1 cellular context compared by ENCODE assay signal in the genomic region with DNA sequence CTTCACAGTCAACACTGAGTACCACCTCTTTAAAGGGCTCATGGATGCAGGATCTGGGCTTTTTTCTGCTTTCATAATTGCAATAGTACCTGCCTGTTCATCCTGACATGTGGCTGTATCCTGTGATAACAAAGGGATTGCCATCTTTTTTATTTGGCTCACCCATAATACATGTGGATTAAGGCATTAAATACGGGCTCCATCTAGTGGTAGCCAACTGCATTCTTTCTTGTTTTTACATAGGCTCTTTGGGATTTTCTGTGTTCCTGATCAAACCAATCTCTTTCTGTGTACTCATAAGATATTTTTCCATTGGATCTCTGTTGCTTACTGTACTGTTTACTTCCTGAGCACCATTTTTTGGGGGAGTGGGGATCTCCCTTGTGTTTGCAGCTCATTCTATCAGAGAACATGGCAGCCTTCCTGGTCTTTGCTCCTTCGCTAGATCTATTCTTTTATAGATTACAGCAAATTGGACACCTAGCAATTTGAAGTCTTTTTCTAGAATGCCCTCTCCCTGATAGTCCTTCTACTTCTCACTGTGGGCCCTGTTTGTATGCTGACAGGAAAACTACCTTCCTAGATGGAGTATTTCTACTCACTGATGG.
A peak's percentile ranks its signal among the peaks of the same experiment; 100 is the strongest.
TF ChIP-seq lines count a peak whose summit lies in the region.

No MANE protein-coding gene starts in this region.

TF ChIP-seq in HepG2, 621 proteins besides CTCF, POLR2A, EP300 and RAD21 (continued from another document):
- TF ChIP-seq STAG1 (CRISPR knock-in tag; IDR thresholded peaks at IDR 0.05): peak; percentile 50
- no peak for TF ChIP-seq MAZ (IDR thresholded peaks at IDR 0.05; ENCODE audit: borderline replicate concordance, low read depth, low read length)
- TF ChIP-seq MAZ (CRISPR knock-in tag; IDR thresholded peaks at IDR 0.05; ENCODE audit: low read depth): no peak
- TF ChIP-seq SP4 (CRISPR knock-in tag; IDR thresholded peaks at IDR 0.05): no peak
- no peak for TF ChIP-seq ZNF510 (CRISPR knock-in tag; IDR thresholded peaks at IDR 0.05; ENCODE audit: low read depth)
- no peak for TF ChIP-seq KDM3A (CRISPR knock-in tag; IDR thresholded peaks at IDR 0.05; ENCODE audit: low read depth)
- peak; percentile 33; the same call in 1 of the 2 replicates for TF ChIP-seq SMC3 (IDR thresholded peaks at IDR 0.05; ENCODE audit: low read length)
- TF ChIP-seq NFRKB (IDR thresholded peaks at IDR 0.05): no peak
- no peak for TF ChIP-seq ZEB1 (IDR thresholded peaks at IDR 0.05; ENCODE audit: insufficient replicate concordance, low read depth)
- no peak for TF ChIP-seq ISL2 (CRISPR knock-in tag; IDR thresholded peaks at IDR 0.05)
- no peak for TF ChIP-seq MZF1 (CRISPR knock-in tag; IDR thresholded peaks at IDR 0.05; ENCODE audit: borderline replicate concordance)
- no peak for TF ChIP-seq KMT2B (CRISPR knock-in tag; IDR thresholded peaks at IDR 0.05)
- TF ChIP-seq AGO1 (IDR thresholded peaks at IDR 0.05; ENCODE audit: low read depth, low read length, poor library complexity, severe bottlenecking): no peak
- TF ChIP-seq TGIF2 (CRISPR knock-in tag; IDR thresholded peaks at IDR 0.05): no peak
TF ChIP-seq in HepG2: peak in this region for 3.
